ENCODE assay signal across 23 cellular contexts in genomic region chr3:97841956-97842355, GRCh38. TPM values are rescaled to one million over a fixed set of nuclear protein-coding genes. Genes with fewer than 3 reads are reported as not detected.
DNase-seq lines count a peak whose midpoint lies in the region; ATAC-seq and TF ChIP-seq lines count a peak whose summit lies in the region.
"Had no signal": no experiment of that assay in that cellular context is flagged by ENCODE, and none has a peak within 500 bp of the region (broad histone marks: within the 10 kb centered on the region; RNA-seq: fewer than 3 reads in every experiment).

No MANE protein-coding gene starts in this region.

- H3K27ac ChIP-seq in muscle layer of colon (ENCODE audit: low read depth, low read length) (peak overlapping the region; percentile 90), rectal smooth muscle tissue (ENCODE audit: low read depth, low read length) (peak overlapping the region; percentile 90), transverse colon (peak overlapping the region; percentile 43 to 77 (median 68)), PC-3 (ENCODE audit: low read length) (no peak overlapping the region)
- H3K27ac ChIP-seq: BLaER1 had no signal

- H3K79me2 ChIP-seq in PC-3 (ENCODE audit: low read length) = no peaks in the 10 kb centered on the region

- H3K4me2 ChIP-seq in PC-3 (ENCODE audit: low read length) = no peak overlapping the region
- H3K4me2 ChIP-seq: BLaER1 had no signal

- H3K4me1 ChIP-seq in muscle layer of colon (ENCODE audit: insufficient read depth, low read length) (peaks cover 71% of the 10 kb centered on the region), rectal smooth muscle tissue (ENCODE audit: control insufficient read depth, insufficient read depth, low read length) (peaks cover 15% of the 10 kb centered on the region), transverse colon (peaks cover 0 to 28% (median 10%) of the 10 kb centered on the region in 4 donors), PC-3 (ENCODE audit: insufficient read depth, low read length) (no peaks in the 10 kb centered on the region)
- H3K4me1 ChIP-seq: BE2C had no signal

- CTCF ChIA-PET in PC-3 (lab: Charles Lee) = no interaction called here

- H3K4me3 ChIP-seq in muscle layer of colon (ENCODE audit: low read depth in 1 of 2, low read length in 2 of 2) (peak overlapping the region in 1 of 2 donors; percentile 39), rectal smooth muscle tissue (ENCODE audit: low read length) (no peak overlapping the region), transverse colon (no peak overlapping the region), PC-3 (ENCODE audit: low read length) (no peak overlapping the region)
- H3K4me3 ChIP-seq: BLaER1, GM12878 had no signal

- DNase-seq in transverse colon = no peak
- no peak for DNase-seq in PC-3
- no peak for DNase-seq in OCI-M2 (lab: John Stamatoyannopoulos, UW; ENCODE audit: unreplicated experiment)
- DNase-seq: 8988T; ACHN; BE2C; C1 segment of cervical spinal cord; CD4-positive, alpha-beta memory T cell; CD4-positive, CD25-positive, alpha-beta regulatory T cell; CD8-positive, alpha-beta memory T cell; COR-L47; DMS 273 treated with DMSO at 0.1 percent for 48 hours; DMS153; DMS53; DMS79; DND-41; EL; GDM1 had no signal

- H3K9ac ChIP-seq in muscle layer of colon (ENCODE audit: low read length) (no peak overlapping the region), rectal smooth muscle tissue (ENCODE audit: low read length) (no peak overlapping the region), PC-3 (ENCODE audit: low read length) (no peak overlapping the region)
- H3K9ac ChIP-seq: BLaER1 had no signal

- no peak for TF ChIP-seq CTCF in transverse colon (IDR thresholded peaks at IDR 0.05)
- TF ChIP-seq CTCF in PC-3 (conservative IDR thresholded peaks at IDR 0.05; ENCODE audit: low read depth, low read length) = no peak

- no peak for TF ChIP-seq EP300 in transverse colon (IDR thresholded peaks at IDR 0.05; ENCODE audit: low read depth)

- no peaks in the 10 kb centered on the region for H3K27me3 ChIP-seq in muscle layer of colon (ENCODE audit: control insufficient read depth in 1 of 2, insufficient read depth in 2 of 2, low read length in 2 of 2)
- H3K27me3 ChIP-seq in rectal smooth muscle tissue (ENCODE audit: control insufficient read depth, insufficient read depth, low read length) = no peaks in the 10 kb centered on the region
- H3K27me3 ChIP-seq in transverse colon = no peaks in the 10 kb centered on the region
- H3K27me3 ChIP-seq in PC-3 (ENCODE audit: low read length) = no peaks in the 10 kb centered on the region
- H3K27me3 ChIP-seq: BE2C, BLaER1 had no signal

- H3K9me3 ChIP-seq in muscle layer of colon (ENCODE audit: low read length) (no peaks in the 10 kb centered on the region), transverse colon (no peaks in the 10 kb centered on the region), PC-3 (ENCODE audit: low read length) (no peaks in the 10 kb centered on the region)
- H3K9me3 ChIP-seq: BE2C, BLaER1 had no signal

- no peaks in the 10 kb centered on the region for H3F3A ChIP-seq in PC-3 (ENCODE audit: low read length, unreplicated experiment)

- H4K20me1 ChIP-seq in PC-3 (ENCODE audit: low read length) = no peaks in the 10 kb centered on the region
- H4K20me1 ChIP-seq: BLaER1 had no signal

- intact Hi-C loops in transverse colon (cut with DNase I; ENCODE audit: low total_unique reads) = no loop called here
- intact Hi-C loops in PC-3 (cut with micrococcal nuclease) = no loop called here

- no TSS peak for BruUV-seq in PC-3 (replicated peaks; lab: Mats Ljungman, UMichigan)

- in situ Hi-C loops in transverse colon (cut with MboI; ENCODE audit: low pct_ligation_motif_present in 1 of 4, low pct_unique_long_range_greater_than_20kb in 1 of 4, low sequenced_read_pairs in 3 of 4) = no loop called here

- no peak for TF ChIP-seq POLR2A in transverse colon (IDR thresholded peaks at IDR 0.05)

- H3K9me2 ChIP-seq in PC-3 (replicated peaks; ENCODE audit: low read length) = no peaks in the 10 kb centered on the region

- no peak overlapping the region for H2AFZ ChIP-seq in PC-3 (ENCODE audit: low read length)

- 62 to 69% methylated on average over 3 of the region's 3 CpGs for WGBS in transverse colon (ENCODE audit: low coverage in 1 of 2), 2 donors

- POLR2A ChIA-PET in PC-3 (lab: Charles Lee; ENCODE audit: unreplicated experiment) = no interaction called here

- ATAC-seq in HG02678 (IDR thresholded peaks at IDR 0.05; ENCODE audit: unreplicated experiment) (no peak), PC-3 (no peak)
- ATAC-seq: GM12878 had no signal

- H3K36me3 ChIP-seq in muscle layer of colon (ENCODE audit: insufficient read depth, low read length) = peaks cover 10% of the 10 kb centered on the region
- peaks cover 3% of the 10 kb centered on the region for H3K36me3 ChIP-seq in rectal smooth muscle tissue (ENCODE audit: control insufficient read depth, insufficient read depth, low read length)
- no peaks in the 10 kb centered on the region for H3K36me3 ChIP-seq in transverse colon
- no peaks in the 10 kb centered on the region for H3K36me3 ChIP-seq in PC-3 (ENCODE audit: low read depth, low read length)
- H3K36me3 ChIP-seq: BLaER1 had no signal

RNA-seq across cellular contexts. Expression of gene CRYBG3, which starts 20.1 kb away (rescaled TPM):
- total RNA-seq in transverse colon = 10 to 100 TPM; 21.3 to 32.7 (median 27.9) TPM
- total RNA-seq in PC-3 (2014; rRNA removed) = 11.4 and 12.2 TPM in 2 replicates
